Comparison of ENCODE assay signal across 8 cellular contexts in the genomic region with DNA sequence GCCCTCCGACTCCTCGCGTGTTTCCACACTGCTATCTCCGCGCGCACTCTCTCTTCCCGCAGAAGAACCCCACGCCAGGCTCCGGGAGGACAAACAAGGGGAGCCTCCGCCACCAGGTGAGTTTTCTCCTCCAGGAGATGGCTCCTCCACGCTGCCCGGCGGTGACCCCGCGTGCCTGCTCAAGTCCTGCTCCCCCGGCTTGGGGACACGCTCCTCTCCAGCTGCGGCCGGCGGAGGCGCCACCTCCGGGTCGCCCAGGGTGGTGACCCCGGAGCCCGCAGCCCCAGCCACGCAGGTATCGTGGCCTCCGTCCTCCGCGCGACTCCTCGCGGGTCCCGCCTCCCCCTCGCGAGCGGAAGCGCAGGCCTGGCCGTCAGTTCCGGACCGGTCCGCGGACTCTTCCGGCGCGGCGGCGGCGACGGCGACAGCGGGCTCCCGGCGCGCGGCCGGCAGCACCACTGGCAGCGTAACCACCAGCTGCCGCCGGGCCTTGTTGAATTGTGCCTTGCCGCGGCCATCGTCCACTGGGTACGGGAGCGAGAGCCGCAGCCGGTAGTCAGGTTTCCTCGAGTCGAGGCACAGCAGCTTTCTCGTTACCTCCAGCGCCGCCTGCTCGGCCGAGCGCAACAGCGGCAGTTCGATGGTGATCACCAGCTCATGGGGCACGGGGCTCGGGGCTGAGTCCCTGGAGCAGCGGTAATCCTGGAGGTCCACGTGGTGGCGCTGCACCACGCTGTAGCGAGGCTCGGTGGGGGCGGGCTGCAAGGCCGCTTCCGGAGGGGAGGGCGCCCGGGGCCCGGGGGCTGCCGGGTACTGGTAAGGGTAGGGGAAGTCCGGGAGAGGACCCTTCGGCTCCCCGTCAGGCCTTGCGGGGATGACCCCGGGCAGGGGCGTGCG. TPM values are rescaled to one million over a fixed set of nuclear protein-coding genes. Genes with fewer than 3 reads are reported as not detected.
DNase-seq lines count a peak whose midpoint lies in the region; ATAC-seq, FAIRE-seq and TF ChIP-seq lines count a peak whose summit lies in the region.

No MANE protein-coding gene starts in this region.

- H3K9me3 Mint-ChIP-seq in progenitor cell of endocrine pancreas (ENCODE audit: low read depth): no peaks in the 10 kb centered on the region

- peak; percentile 83 for DNase-seq in GM12892 (ENCODE audit: insufficient read length)
- DNase-seq in NCI-H1417 treated with DMSO at 0.1 percent for 48 hours (lab: John Stamatoyannopoulos, UW): peak; percentile 78
- DNase-seq in SW 1271 (lab: John Stamatoyannopoulos, UW): peak; percentile 78 to 91
- peak; percentile 95 for DNase-seq in left cardiac atrium
- peak; percentile 92 for DNase-seq in progenitor cell of endocrine pancreas (ENCODE audit: low spot score, unreplicated experiment)
- DNase-seq in ureter (ENCODE audit: low spot score): peak; percentile 95

- peak; percentile 86 for TF ChIP-seq CTCF in progenitor cell of endocrine pancreas (IDR thresholded peaks at IDR 0.05; ENCODE audit: unreplicated experiment)

- H3K4me1 Mint-ChIP-seq in progenitor cell of endocrine pancreas (ENCODE audit: low read depth): peaks cover 22% of the 10 kb centered on the region

- 0 to 1% (median 1%) methylated on average over 89 to 99 of the region's 99 CpGs for WGBS in adipose tissue, 3 donors

- intact Hi-C loops in left cardiac atrium (cut with DNase I): loop anchor here in 1 of 2 donors (5.0 to 10.0 kb wide), 2 partner anchors 61 to 138 kb away; a partner anchor contains a TSS

- H3K36me3 Mint-ChIP-seq in progenitor cell of endocrine pancreas (ENCODE audit: insufficient read depth): peaks cover 16% of the 10 kb centered on the region

- peak overlapping the region; percentile 100 for H3K4me3 Mint-ChIP-seq in progenitor cell of endocrine pancreas (ENCODE audit: low read depth)

- peak overlapping the region; percentile 99 for H3K27ac Mint-ChIP-seq in progenitor cell of endocrine pancreas

- no peaks in the 10 kb centered on the region for H3K27me3 Mint-ChIP-seq in progenitor cell of endocrine pancreas

- TF ChIP-seq POLR2A in GM12892 (IDR thresholded peaks at IDR 0.05; ENCODE audit: low read depth, low read length): peak; percentile 87

- peak; percentile 96 for FAIRE-seq in GM12892 (lab: Jason Lieb, UNC)

- H3K27ac ChIP-seq in adipose tissue (ENCODE audit: low read depth, low read length): peak overlapping the region; percentile 65

- peak; percentile 80 for ATAC-seq in HG02840 (IDR thresholded peaks at IDR 0.05; ENCODE audit: low FRiP score, unreplicated experiment)
- ATAC-seq in left cardiac atrium: peak; percentile 94 to 96

RNA-seq across cellular contexts. Expression of a gene that starts 1.1 kb away (rescaled TPM):
- polyA plus RNA-seq in GM12892 (2012; ENCODE audit: missing spikeins): 7.4 TPM
- 1 to 10 TPM; 4.3 to 7.0 (median 6.3) TPM for polyA plus RNA-seq in adipose tissue
- total RNA-seq in left cardiac atrium (1 to 10 TPM; 4.9 to 7.0 TPM), progenitor cell of endocrine pancreas (18.9 and 20.5 TPM in 2 replicates), ureter (5.5 TPM)

RNA-seq across cellular contexts. Expression of a gene that starts 13.3 kb away (rescaled TPM):
- polyA plus RNA-seq in GM12892 (2012; ENCODE audit: missing spikeins): 0.45 TPM
- 10 to 100 TPM; 13.5 to 21.3 (median 15.4) TPM for polyA plus RNA-seq in adipose tissue
- total RNA-seq in left cardiac atrium: 10 to 100 TPM; 16.6 to 24.7 TPM
- total RNA-seq in progenitor cell of endocrine pancreas: 21.4 and 24.7 TPM in 2 replicates
- total RNA-seq in ureter: 29.2 TPM

RNA-seq across cellular contexts. Expression of a gene that starts 13.5 kb away (rescaled TPM):
- 499 TPM for polyA plus RNA-seq in GM12892 (2012; ENCODE audit: missing spikeins)
- polyA plus RNA-seq in adipose tissue: 100 to 1,000 TPM; 367 to 486 (median 378) TPM
- 100 to 1,000 TPM; 131 to 149 TPM for total RNA-seq in left cardiac atrium
- total RNA-seq in progenitor cell of endocrine pancreas: 149 and 157 TPM in 2 replicates
- total RNA-seq in ureter: 176 TPM

RNA-seq across cellular contexts. Expression of a gene that starts 35.2 kb away (rescaled TPM):
- 24.9 TPM for polyA plus RNA-seq in GM12892 (2012; ENCODE audit: missing spikeins)
- 1 to 10 TPM; 2.6 to 8.5 (median 4.0) TPM for polyA plus RNA-seq in adipose tissue
- 1 to 10 TPM; 6.2 to 7.4 TPM for total RNA-seq in left cardiac atrium
- total RNA-seq in progenitor cell of endocrine pancreas: 15.6 and 16.4 TPM in 2 replicates
- 7.1 TPM for total RNA-seq in ureter

RNA-seq across cellular contexts. Expression of a gene that starts 47.7 kb away (rescaled TPM):
- polyA plus RNA-seq in GM12892 (2012; ENCODE audit: missing spikeins): 10,187 TPM
- polyA plus RNA-seq in adipose tissue: 1,000 to 10,000 TPM; 3,167 to 5,182 (median 4,295) TPM
- total RNA-seq in left cardiac atrium (1,000 to 10,000 TPM in 1 of 2 donors, 100 to 1,000 TPM in 1; 895 to 1,080 TPM), progenitor cell of endocrine pancreas (1,117 and 1,256 TPM in 2 replicates), ureter (993 TPM)

Comparison
In these comparisons a context has a peak if more than half of its experiments do, and no peak if none do; other contexts are left out.
1. Peak in every context shown above with its lines: DNase-seq, ATAC-seq and H3K27ac ChIP-seq.